21 cellular contexts compared by ENCODE assay signal in genomic region chr5:42715791-42716190, GRCh38. TPM values are rescaled to one million over a fixed set of nuclear protein-coding genes. Genes with fewer than 3 reads are reported as not detected.
DNase-seq lines count a peak whose midpoint lies in the region; ATAC-seq lines count a peak whose summit lies in the region.
"Had no signal": no experiment of that assay in that cellular context is flagged by ENCODE, and none has a peak within 500 bp of the region (broad histone marks: within the 10 kb centered on the region; RNA-seq: fewer than 3 reads in every experiment).

No MANE protein-coding gene starts in this region.

- peak overlapping the region; percentile 2; the same call in 1 of the 2 replicates for H3K4me3 ChIP-seq in BLaER1
- H3K4me3 ChIP-seq: esophagus squamous epithelium, spleen, upper lobe of right lung had no signal

- peak overlapping the region; percentile 73 for H3K4me2 ChIP-seq in BLaER1

- DNase-seq in LHCN-M2 (ENCODE audit: low read depth) (peak; percentile 36), SK-MEL-5 (ENCODE audit: low read depth, low spot score) (peak; percentile 83), kidney glomerular epithelial cell (lab: John Stamatoyannopoulos, UW) (peak; percentile 3), globus pallidus (ENCODE audit: low spot score) (no peak)
- DNase-seq in central memory CD4-positive, alpha-beta T cell: no peak
- DNase-seq: activated CD4-positive, alpha-beta T cell treated with anti-CD3 and anti-CD28 coated beads for 4 hours; activated naive CD4-positive, alpha-beta T cell treated with anti-CD3 and anti-CD28 coated beads for 36 hours; esophagus squamous epithelium; Karpas-422; NCI-H1694 treated with DMSO at 0.1 percent for 48 hours; NCI-H510A; posterior cingulate gyrus; spleen; stimulated activated naive CD4-positive, alpha-beta T cell; T-helper 2 cell; upper lobe of right lung had no signal

- no peaks in the 10 kb centered on the region for H3K27me3 ChIP-seq in BLaER1
- H3K27me3 ChIP-seq: esophagus squamous epithelium, spleen, upper lobe of right lung had no signal

- H3K36me3 ChIP-seq in BLaER1: no peaks in the 10 kb centered on the region
- H3K36me3 ChIP-seq: upper lobe of right lung had no signal

- H3K9ac ChIP-seq in BLaER1: no peak overlapping the region

- in situ Hi-C loops in SK-MEL-5 (cut with HindIII; ENCODE audit: low pct_unique_long_range_greater_than_20kb, low sequenced_read_pairs): no loop called here

- H3K9me3 ChIP-seq in BLaER1: peaks cover 5% of the 10 kb centered on the region; the same call in 1 of the 2 replicates
- H3K9me3 ChIP-seq: esophagus squamous epithelium, spleen, upper lobe of right lung had no signal

- H4K20me1 ChIP-seq in BLaER1: no peaks in the 10 kb centered on the region

- H3K27ac ChIP-seq in BLaER1: peak overlapping the region; percentile 32; the same call in 1 of the 2 replicates
- H3K27ac ChIP-seq: esophagus squamous epithelium, HL-60, spleen, upper lobe of right lung had no signal

- ATAC-seq in GM18519 (IDR thresholded peaks at IDR 0.05; ENCODE audit: low FRiP score, unreplicated experiment): no peak
- no peak for ATAC-seq in GM21528 (IDR thresholded peaks at IDR 0.05; ENCODE audit: low FRiP score, unreplicated experiment)
- ATAC-seq: left lobe of liver, upper lobe of right lung had no signal

- H3K4me1 ChIP-seq in BLaER1: peaks cover 49% of the 10 kb centered on the region
- H3K4me1 ChIP-seq: esophagus squamous epithelium had no signal

RNA-seq across cellular contexts. Expression of gene CCDC152, which starts 40.8 kb away (rescaled TPM):
- total RNA-seq in LHCN-M2 (2014; rRNA removed): under 0.01 TPM in 1 of 2 replicates, not detected in the other
- 0.18 TPM for polyA plus RNA-seq in LHCN-M2 (2012)
- total RNA-seq in SK-MEL-5 (2014; rRNA removed; shearing (Covaris generic)): 0.45 and 0.92 TPM in 2 replicates
- 0.23 and 0.49 TPM in 2 replicates for polyA plus RNA-seq in SK-MEL-5 (2015; cell fraction: cytosol; rRNA removed)
- 0.37 and 0.79 TPM in 2 replicates for polyA plus RNA-seq in SK-MEL-5 (2015; cell fraction: nucleus; rRNA removed)

Comparison
In these comparisons a context has a peak if more than half of its experiments do, and no peak if none do; other contexts are left out.
1. DNase-seq: peak in LHCN-M2 (single experiment), SK-MEL-5 (single experiment) and kidney glomerular epithelial cell (single experiment); none in globus pallidus (single experiment) and central memory CD4-positive, alpha-beta T cell (single experiment).